1 cellular context compared by ENCODE assay signal in genomic region chr11:78472905-78473304, GRCh38.
TF ChIP-seq lines count a peak whose summit lies in the region.

No MANE protein-coding gene starts in this region.

TF ChIP-seq in HepG2, 621 proteins besides CTCF, POLR2A, EP300 and RAD21 (continued from another document and continues in another):
- TF ChIP-seq SAP130 (CRISPR knock-in tag; IDR thresholded peaks at IDR 0.05; ENCODE audit: low read depth) = peak; percentile 13; the same call in 1 of the 2 replicates
- no peak for TF ChIP-seq CSRNP1 (CRISPR knock-in tag; IDR thresholded peaks at IDR 0.05)
- TF ChIP-seq ZMYM2 (CRISPR knock-in tag; IDR thresholded peaks at IDR 0.05) = peak; percentile 91
- TF ChIP-seq POLR2AphosphoS2 (IDR thresholded peaks at IDR 0.05; ENCODE audit: low read depth, low read length) = no peak
- 0 out of 2 replicates have a peak, but pooled peaks have one; percentile 7 for TF ChIP-seq ZGPAT (CRISPR knock-in tag; IDR thresholded peaks at IDR 0.05)
- TF ChIP-seq POGZ (CRISPR knock-in tag; IDR thresholded peaks at IDR 0.05) = peak; percentile 87
- no peak for TF ChIP-seq THYN1 (CRISPR knock-in tag; IDR thresholded peaks at IDR 0.05; ENCODE audit: borderline replicate concordance, low read depth)
- TF ChIP-seq ZNF430 (CRISPR knock-in tag; IDR thresholded peaks at IDR 0.05) = no peak
- 0 out of 2 replicates have a peak, but pooled peaks have one; percentile 66 for TF ChIP-seq KDM1A (CRISPR knock-in tag; IDR thresholded peaks at IDR 0.05)
- TF ChIP-seq ZNF274 (CRISPR knock-in tag; IDR thresholded peaks at IDR 0.05) = no peak
- TF ChIP-seq ARID2 (CRISPR knock-in tag; IDR thresholded peaks at IDR 0.05; ENCODE audit: borderline replicate concordance) = no peak
- peak; percentile 82 for TF ChIP-seq HNF4A (CRISPR knock-in tag; IDR thresholded peaks at IDR 0.05)
- TF ChIP-seq, protein P1, sequence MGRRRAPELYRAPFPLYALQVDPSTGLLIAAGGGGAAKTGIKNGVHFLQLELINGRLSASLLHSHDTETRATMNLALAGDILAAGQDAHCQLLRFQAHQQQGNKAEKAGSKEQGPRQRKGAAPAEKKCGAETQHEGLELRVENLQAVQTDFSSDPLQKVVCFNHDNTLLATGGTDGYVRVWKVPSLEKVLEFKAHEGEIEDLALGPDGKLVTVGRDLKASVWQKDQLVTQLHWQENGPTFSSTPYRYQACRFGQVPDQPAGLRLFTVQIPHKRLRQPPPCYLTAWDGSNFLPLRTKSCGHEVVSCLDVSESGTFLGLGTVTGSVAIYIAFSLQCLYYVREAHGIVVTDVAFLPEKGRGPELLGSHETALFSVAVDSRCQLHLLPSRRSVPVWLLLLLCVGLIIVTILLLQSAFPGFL (CRISPR knock-in tag; IDR thresholded peaks at IDR 0.05) = no peak
- no peak for TF ChIP-seq BCLAF1 (IDR thresholded peaks at IDR 0.05)
- peak; percentile 52; the same call in 1 of the 2 replicates for TF ChIP-seq AHDC1 (CRISPR knock-in tag; IDR thresholded peaks at IDR 0.05; ENCODE audit: borderline replicate concordance)
- TF ChIP-seq, protein P2, sequence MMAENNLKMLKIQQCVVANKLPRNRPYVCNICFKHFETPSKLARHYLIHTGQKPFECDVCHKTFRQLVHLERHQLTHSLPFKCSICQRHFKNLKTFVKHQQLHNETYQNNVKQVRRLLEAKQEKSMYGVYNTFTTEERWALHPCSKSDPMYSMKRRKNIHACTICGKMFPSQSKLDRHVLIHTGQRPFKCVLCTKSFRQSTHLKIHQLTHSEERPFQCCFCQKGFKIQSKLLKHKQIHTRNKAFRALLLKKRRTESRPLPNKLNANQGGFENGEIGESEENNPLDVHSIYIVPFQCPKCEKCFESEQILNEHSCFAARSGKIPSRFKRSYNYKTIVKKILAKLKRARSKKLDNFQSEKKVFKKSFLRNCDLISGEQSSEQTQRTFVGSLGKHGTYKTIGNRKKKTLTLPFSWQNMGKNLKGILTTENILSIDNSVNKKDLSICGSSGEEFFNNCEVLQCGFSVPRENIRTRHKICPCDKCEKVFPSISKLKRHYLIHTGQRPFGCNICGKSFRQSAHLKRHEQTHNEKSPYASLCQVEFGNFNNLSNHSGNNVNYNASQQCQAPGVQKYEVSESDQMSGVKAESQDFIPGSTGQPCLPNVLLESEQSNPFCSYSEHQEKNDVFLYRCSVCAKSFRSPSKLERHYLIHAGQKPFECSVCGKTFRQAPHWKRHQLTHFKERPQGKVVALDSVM (CRISPR knock-in tag; IDR thresholded peaks at IDR 0.05) = peak; percentile 99
- no peak for TF ChIP-seq MBNL3 (CRISPR knock-in tag; conservative IDR thresholded peaks at IDR 0.05)
- peak; percentile 68 for TF ChIP-seq SALL1 (CRISPR knock-in tag; IDR thresholded peaks at IDR 0.05)
- TF ChIP-seq ELF4 (CRISPR knock-in tag; IDR thresholded peaks at IDR 0.05; ENCODE audit: borderline replicate concordance) = no peak
- TF ChIP-seq ZBTB10 (CRISPR knock-in tag; IDR thresholded peaks at IDR 0.05; ENCODE audit: borderline replicate concordance) = no peak
- TF ChIP-seq RCOR2 (CRISPR knock-in tag; IDR thresholded peaks at IDR 0.05) = peak; percentile 71; the same call in 1 of the 2 replicates
- peak; percentile 51; the same call in 1 of the 2 replicates for TF ChIP-seq MIER3 (CRISPR knock-in tag; IDR thresholded peaks at IDR 0.05; ENCODE audit: borderline replicate concordance)
- TF ChIP-seq NR2F6 (IDR thresholded peaks at IDR 0.05) = 0 out of 2 replicates have a peak, but pooled peaks have one; percentile 8
- TF ChIP-seq NR2F6 (CRISPR knock-in tag; IDR thresholded peaks at IDR 0.05) = peak; percentile 34; the same call in 1 of the 2 replicates
- no peak for TF ChIP-seq PHF5A (CRISPR knock-in tag; IDR thresholded peaks at IDR 0.05; ENCODE audit: low read depth, unreplicated experiment)
- 0 out of 2 replicates have a peak, but pooled peaks have one; percentile 39 for TF ChIP-seq ZNF136 (CRISPR knock-in tag; IDR thresholded peaks at IDR 0.05; ENCODE audit: low read depth)
- no peak for TF ChIP-seq ZNF629 (CRISPR knock-in tag; conservative IDR thresholded peaks at IDR 0.05)
- TF ChIP-seq FOXP1 (IDR thresholded peaks at IDR 0.05) = no peak
- TF ChIP-seq FOXP1 (CRISPR knock-in tag; IDR thresholded peaks at IDR 0.05) = 0 out of 2 replicates have a peak, but pooled peaks have one; percentile 27
- TF ChIP-seq SOX13 (IDR thresholded peaks at IDR 0.05) = no peak
- peak in 1 of 2 experiments; percentile 39; a peak in 1 of 4 replicates for TF ChIP-seq SOX13 (CRISPR knock-in tag; conservative IDR thresholded peaks at IDR 0.05 in 1 of 2, IDR thresholded peaks at IDR 0.05 in 1 of 2)
- no peak for TF ChIP-seq TGIF2 (CRISPR knock-in tag; IDR thresholded peaks at IDR 0.05)
- TF ChIP-seq ZNF768 (CRISPR knock-in tag; IDR thresholded peaks at IDR 0.05) = peak; percentile 51; the same call in 1 of the 2 replicates
- TF ChIP-seq, protein P3, sequence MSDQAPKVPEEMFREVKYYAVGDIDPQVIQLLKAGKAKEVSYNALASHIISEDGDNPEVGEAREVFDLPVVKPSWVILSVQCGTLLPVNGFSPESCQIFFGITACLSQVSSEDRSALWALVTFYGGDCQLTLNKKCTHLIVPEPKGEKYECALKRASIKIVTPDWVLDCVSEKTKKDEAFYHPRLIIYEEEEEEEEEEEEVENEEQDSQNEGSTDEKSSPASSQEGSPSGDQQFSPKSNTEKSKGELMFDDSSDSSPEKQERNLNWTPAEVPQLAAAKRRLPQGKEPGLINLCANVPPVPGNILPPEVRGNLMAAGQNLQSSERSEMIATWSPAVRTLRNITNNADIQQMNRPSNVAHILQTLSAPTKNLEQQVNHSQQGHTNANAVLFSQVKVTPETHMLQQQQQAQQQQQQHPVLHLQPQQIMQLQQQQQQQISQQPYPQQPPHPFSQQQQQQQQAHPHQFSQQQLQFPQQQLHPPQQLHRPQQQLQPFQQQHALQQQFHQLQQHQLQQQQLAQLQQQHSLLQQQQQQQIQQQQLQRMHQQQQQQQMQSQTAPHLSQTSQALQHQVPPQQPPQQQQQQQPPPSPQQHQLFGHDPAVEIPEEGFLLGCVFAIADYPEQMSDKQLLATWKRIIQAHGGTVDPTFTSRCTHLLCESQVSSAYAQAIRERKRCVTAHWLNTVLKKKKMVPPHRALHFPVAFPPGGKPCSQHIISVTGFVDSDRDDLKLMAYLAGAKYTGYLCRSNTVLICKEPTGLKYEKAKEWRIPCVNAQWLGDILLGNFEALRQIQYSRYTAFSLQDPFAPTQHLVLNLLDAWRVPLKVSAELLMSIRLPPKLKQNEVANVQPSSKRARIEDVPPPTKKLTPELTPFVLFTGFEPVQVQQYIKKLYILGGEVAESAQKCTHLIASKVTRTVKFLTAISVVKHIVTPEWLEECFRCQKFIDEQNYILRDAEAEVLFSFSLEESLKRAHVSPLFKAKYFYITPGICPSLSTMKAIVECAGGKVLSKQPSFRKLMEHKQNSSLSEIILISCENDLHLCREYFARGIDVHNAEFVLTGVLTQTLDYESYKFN (CRISPR knock-in tag; conservative IDR thresholded peaks at IDR 0.05) = peak; percentile 66
- 0 out of 2 replicates have a peak, but pooled peaks have one; percentile 24 for TF ChIP-seq ESRRA (CRISPR knock-in tag; IDR thresholded peaks at IDR 0.05; ENCODE audit: low read depth)
- TF ChIP-seq, protein P4, sequence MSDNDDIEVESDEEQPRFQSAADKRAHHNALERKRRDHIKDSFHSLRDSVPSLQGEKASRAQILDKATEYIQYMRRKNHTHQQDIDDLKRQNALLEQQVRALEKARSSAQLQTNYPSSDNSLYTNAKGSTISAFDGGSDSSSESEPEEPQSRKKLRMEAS (IDR thresholded peaks at IDR 0.05) = peak; percentile 22; the same call in 1 of the 2 replicates
- 0 out of 2 replicates have a peak, but pooled peaks have one; percentile 41 for TF ChIP-seq NFIC (IDR thresholded peaks at IDR 0.05; ENCODE audit: low read length)
